20 cellular contexts compared by ENCODE assay signal in genomic region chr1:212520746-212521145, GRCh38.
"Had no signal": no experiment of that assay in that cellular context is flagged by ENCODE, and none has a peak within 500 bp of the region (broad histone marks: within the 10 kb centered on the region; RNA-seq: fewer than 3 reads in every experiment).

No MANE protein-coding gene starts in this region.

- H3K36me3 Mint-ChIP-seq: immature natural killer cell; memory B cell; mesothelial cell of epicardium; naive B cell; stimulated activated naive B cell treated with anti-CD40 and anti-IgM and Interleukin-4, amounts not matched to agents 10 μg/mL and 1 μg/mL and 100 μg/mL, for 72 hours; type B pancreatic cell had no signal

- H3K36me3 ChIP-seq: esophagus squamous epithelium, gastroesophageal sphincter, left ventricle myocardium inferior, lower lobe of right lung, right lobe of liver, thoracic aorta had no signal

- H3K4me1 ChIP-seq: psoas muscle had no signal

- H3K9me3 ChIP-seq: esophagus squamous epithelium, gastroesophageal sphincter, left ventricle myocardium inferior, lower lobe of right lung, psoas muscle, right lobe of liver, thoracic aorta had no signal

- H3K27ac Mint-ChIP-seq: immature natural killer cell; memory B cell; mesothelial cell of epicardium; naive B cell; nephron; stimulated activated naive B cell treated with anti-CD40 and anti-IgM and Interleukin-4, amounts not matched to agents 10 μg/mL and 1 μg/mL and 100 μg/mL, for 72 hours; stimulated activated naive CD8-positive, alpha-beta T cell treated with anti-CD3 and anti-CD28 coated beads, Interleukin-15, amount 100 ng/mL, for 72 hours; type B pancreatic cell had no signal

- H3K27me3 ChIP-seq: gastroesophageal sphincter, right lobe of liver had no signal

- H3K4me3 ChIP-seq: esophagus squamous epithelium, gastroesophageal sphincter, left ventricle myocardium inferior, lower lobe of right lung, psoas muscle, right lobe of liver, thoracic aorta had no signal

- H3K27ac ChIP-seq: esophagus squamous epithelium, gastroesophageal sphincter, left ventricle myocardium inferior, lower lobe of right lung, psoas muscle, right lobe of liver, thoracic aorta had no signal

- DNase-seq: dermis blood vessel endothelial cell; esophagus squamous epithelium; foreskin fibroblast; immature natural killer cell; left ventricle myocardium inferior; lower lobe of right lung; naive B cell; psoas muscle; retina; right lobe of liver; stimulated activated CD4-positive, alpha-beta T cell treated with anti-CD3 and anti-CD28 coated beads, Interleukin-2, amount 100 ng/mL, for 24 hours; stimulated activated CD4-positive, alpha-beta T cell treated with anti-CD3 and anti-CD28 coated beads, Interleukin-4, amount 100 ng/mL, for 4 hours; stimulated activated naive B cell treated with anti-CD40 and anti-IgM and Interleukin-4, amounts not matched to agents 10 μg/mL and 1 μg/mL and 100 μg/mL, for 72 hours; stimulated activated naive CD8-positive, alpha-beta T cell treated with anti-CD3 and anti-CD28 coated beads, Interleukin-15, amount 100 ng/mL, for 72 hours had no signal

- H3K4me3 Mint-ChIP-seq: immature natural killer cell; memory B cell; mesothelial cell of epicardium; naive B cell; nephron; stimulated activated naive B cell treated with anti-CD40 and anti-IgM and Interleukin-4, amounts not matched to agents 10 μg/mL and 1 μg/mL and 100 μg/mL, for 72 hours; stimulated activated naive CD8-positive, alpha-beta T cell treated with anti-CD3 and anti-CD28 coated beads, Interleukin-15, amount 100 ng/mL, for 72 hours; type B pancreatic cell had no signal

- H3K9me3 Mint-ChIP-seq: immature natural killer cell; memory B cell; mesothelial cell of epicardium; nephron; stimulated activated naive B cell treated with anti-CD40 and anti-IgM and Interleukin-4, amounts not matched to agents 10 μg/mL and 1 μg/mL and 100 μg/mL, for 72 hours; stimulated activated naive CD8-positive, alpha-beta T cell treated with anti-CD3 and anti-CD28 coated beads, Interleukin-15, amount 100 ng/mL, for 72 hours; type B pancreatic cell had no signal

- H3K4me1 Mint-ChIP-seq: immature natural killer cell; memory B cell; nephron; stimulated activated naive B cell treated with anti-CD40 and anti-IgM and Interleukin-4, amounts not matched to agents 10 μg/mL and 1 μg/mL and 100 μg/mL, for 72 hours; stimulated activated naive CD8-positive, alpha-beta T cell treated with anti-CD3 and anti-CD28 coated beads, Interleukin-15, amount 100 ng/mL, for 72 hours had no signal
